ENCODE assay signal across 2 cellular contexts in genomic region chr3:183619624-183620274, GRCh38.
TF ChIP-seq lines count a peak whose summit lies in the region.

No MANE protein-coding gene starts in this region.

TF ChIP-seq in SK-N-SH, 30 proteins besides CTCF, POLR2A, EP300 and RAD21 (continued from another document):
- TF ChIP-seq IRF3 (IDR thresholded peaks at IDR 0.05; ENCODE audit: low read depth, low read length) (no peak), MEF2A (IDR thresholded peaks at IDR 0.05; ENCODE audit: borderline replicate concordance, low read depth) (no peak), USF1 (IDR thresholded peaks at IDR 0.05; ENCODE audit: borderline replicate concordance, low read depth) (no peak), FOXJ3 (CRISPR knock-in tag; IDR thresholded peaks at IDR 0.05) (no peak), FOSL2 (IDR thresholded peaks at IDR 0.05; ENCODE audit: borderline replicate concordance, low read depth) (no peak), SMC3 (IDR thresholded peaks at IDR 0.05; ENCODE audit: low read depth, low read length) (no peak), EZH2phosphoT487 (IDR thresholded peaks at IDR 0.05; ENCODE audit: borderline replicate concordance, low read depth) (no peak)
- TF ChIP-seq, protein P1, sequence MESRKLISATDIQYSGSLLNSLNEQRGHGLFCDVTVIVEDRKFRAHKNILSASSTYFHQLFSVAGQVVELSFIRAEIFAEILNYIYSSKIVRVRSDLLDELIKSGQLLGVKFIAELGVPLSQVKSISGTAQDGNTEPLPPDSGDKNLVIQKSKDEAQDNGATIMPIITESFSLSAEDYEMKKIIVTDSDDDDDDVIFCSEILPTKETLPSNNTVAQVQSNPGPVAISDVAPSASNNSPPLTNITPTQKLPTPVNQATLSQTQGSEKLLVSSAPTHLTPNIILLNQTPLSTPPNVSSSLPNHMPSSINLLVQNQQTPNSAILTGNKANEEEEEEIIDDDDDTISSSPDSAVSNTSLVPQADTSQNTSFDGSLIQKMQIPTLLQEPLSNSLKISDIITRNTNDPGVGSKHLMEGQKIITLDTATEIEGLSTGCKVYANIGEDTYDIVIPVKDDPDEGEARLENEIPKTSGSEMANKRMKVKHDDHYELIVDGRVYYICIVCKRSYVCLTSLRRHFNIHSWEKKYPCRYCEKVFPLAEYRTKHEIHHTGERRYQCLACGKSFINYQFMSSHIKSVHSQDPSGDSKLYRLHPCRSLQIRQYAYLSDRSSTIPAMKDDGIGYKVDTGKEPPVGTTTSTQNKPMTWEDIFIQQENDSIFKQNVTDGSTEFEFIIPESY (IDR thresholded peaks at IDR 0.05; ENCODE audit: borderline replicate concordance, low read depth), result no peak

TF ChIP-seq in SK-N-SH treated with all-trans-retinoic acid at 6 μM for 48 hours, 23 proteins besides CTCF, POLR2A, EP300 and RAD21 (continued from another document):
- TF ChIP-seq, protein P2, sequence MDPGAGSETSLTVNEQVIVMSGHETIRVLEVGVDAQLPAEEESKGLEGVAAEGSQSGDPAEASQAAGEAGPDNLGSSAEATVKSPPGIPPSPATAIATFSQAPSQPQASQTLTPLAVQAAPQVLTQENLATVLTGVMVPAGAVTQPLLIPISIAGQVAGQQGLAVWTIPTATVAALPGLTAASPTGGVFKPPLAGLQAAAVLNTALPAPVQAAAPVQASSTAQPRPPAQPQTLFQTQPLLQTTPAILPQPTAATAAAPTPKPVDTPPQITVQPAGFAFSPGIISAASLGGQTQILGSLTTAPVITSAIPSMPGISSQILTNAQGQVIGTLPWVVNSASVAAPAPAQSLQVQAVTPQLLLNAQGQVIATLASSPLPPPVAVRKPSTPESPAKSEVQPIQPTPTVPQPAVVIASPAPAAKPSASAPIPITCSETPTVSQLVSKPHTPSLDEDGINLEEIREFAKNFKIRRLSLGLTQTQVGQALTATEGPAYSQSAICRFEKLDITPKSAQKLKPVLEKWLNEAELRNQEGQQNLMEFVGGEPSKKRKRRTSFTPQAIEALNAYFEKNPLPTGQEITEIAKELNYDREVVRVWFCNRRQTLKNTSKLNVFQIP (CRISPR knock-in tag; IDR thresholded peaks at IDR 0.05; ENCODE audit: borderline replicate concordance, low read depth), result no peak
- TF ChIP-seq BACH2 (CRISPR knock-in tag; IDR thresholded peaks at IDR 0.05; ENCODE audit: borderline replicate concordance), result no peak
- TF ChIP-seq ZFP30 (CRISPR knock-in tag; IDR thresholded peaks at IDR 0.05), result no peak
- no peak for TF ChIP-seq PPARA (CRISPR knock-in tag; IDR thresholded peaks at IDR 0.05; ENCODE audit: borderline replicate concordance)
- no peak for TF ChIP-seq ZNF8 (CRISPR knock-in tag; IDR thresholded peaks at IDR 0.05)
- TF ChIP-seq, protein P3, sequence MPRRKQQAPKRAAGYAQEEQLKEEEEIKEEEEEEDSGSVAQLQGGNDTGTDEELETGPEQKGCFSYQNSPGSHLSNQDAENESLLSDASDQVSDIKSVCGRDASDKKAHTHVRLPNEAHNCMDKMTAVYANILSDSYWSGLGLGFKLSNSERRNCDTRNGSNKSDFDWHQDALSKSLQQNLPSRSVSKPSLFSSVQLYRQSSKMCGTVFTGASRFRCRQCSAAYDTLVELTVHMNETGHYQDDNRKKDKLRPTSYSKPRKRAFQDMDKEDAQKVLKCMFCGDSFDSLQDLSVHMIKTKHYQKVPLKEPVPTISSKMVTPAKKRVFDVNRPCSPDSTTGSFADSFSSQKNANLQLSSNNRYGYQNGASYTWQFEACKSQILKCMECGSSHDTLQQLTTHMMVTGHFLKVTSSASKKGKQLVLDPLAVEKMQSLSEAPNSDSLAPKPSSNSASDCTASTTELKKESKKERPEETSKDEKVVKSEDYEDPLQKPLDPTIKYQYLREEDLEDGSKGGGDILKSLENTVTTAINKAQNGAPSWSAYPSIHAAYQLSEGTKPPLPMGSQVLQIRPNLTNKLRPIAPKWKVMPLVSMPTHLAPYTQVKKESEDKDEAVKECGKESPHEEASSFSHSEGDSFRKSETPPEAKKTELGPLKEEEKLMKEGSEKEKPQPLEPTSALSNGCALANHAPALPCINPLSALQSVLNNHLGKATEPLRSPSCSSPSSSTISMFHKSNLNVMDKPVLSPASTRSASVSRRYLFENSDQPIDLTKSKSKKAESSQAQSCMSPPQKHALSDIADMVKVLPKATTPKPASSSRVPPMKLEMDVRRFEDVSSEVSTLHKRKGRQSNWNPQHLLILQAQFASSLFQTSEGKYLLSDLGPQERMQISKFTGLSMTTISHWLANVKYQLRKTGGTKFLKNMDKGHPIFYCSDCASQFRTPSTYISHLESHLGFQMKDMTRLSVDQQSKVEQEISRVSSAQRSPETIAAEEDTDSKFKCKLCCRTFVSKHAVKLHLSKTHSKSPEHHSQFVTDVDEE (CRISPR knock-in tag; IDR thresholded peaks at IDR 0.05), result no peak
- no peak for TF ChIP-seq ZNF70 (CRISPR knock-in tag; IDR thresholded peaks at IDR 0.05)
